Comparison of ENCODE assay signal across 16 cellular contexts in genomic region chrX:132594129-132594528, GRCh38.
A peak's percentile ranks its signal among the peaks of the same experiment; 100 is the strongest.
DNase-seq lines count a peak whose midpoint lies in the region; ATAC-seq and TF ChIP-seq lines count a peak whose summit lies in the region.
"Had no signal": no experiment of that assay in that cellular context is flagged by ENCODE, and none has a peak within 500 bp of the region (broad histone marks: within the 10 kb centered on the region; RNA-seq: fewer than 3 reads in every experiment).

No MANE protein-coding gene starts in this region.

- H3K36me3 Mint-ChIP-seq in HFFc6 (ENCODE audit: low read depth): no peaks in the 10 kb centered on the region
- H3K36me3 Mint-ChIP-seq: CD4-positive, alpha-beta memory T cell had no signal

- 55% methylated on average over 5 of the region's 5 CpGs for WGBS in liver

- peak overlapping the region; percentile 11; the same call in 1 of the 2 replicates for H3K4me2 ChIP-seq in PC-3 (ENCODE audit: low read length)

- no TSS peak for BruUV-seq in PC-3 (replicated peaks; lab: Mats Ljungman, UMichigan)

- no peaks in the 10 kb centered on the region for H3K9me3 Mint-ChIP-seq in HFFc6
- H3K9me3 Mint-ChIP-seq: CD4-positive, alpha-beta memory T cell had no signal

- no peaks in the 10 kb centered on the region for H3K9me2 ChIP-seq in PC-3 (replicated peaks; ENCODE audit: low read length)

- no peak overlapping the region for H3K4me3 ChIP-seq in PC-3 (ENCODE audit: low read length)
- no peak overlapping the region for H3K4me3 ChIP-seq in liver (ENCODE audit: low read depth in 1 of 3, low read length in 3 of 3)

- CTCF ChIA-PET in PC-3 (lab: Charles Lee): interaction anchor here (0.6 kb wide), 1 partner anchor 21 kb away, joined by 3 read pairs; no protein-coding TSS in a partner anchor

- POLR2A ChIA-PET in PC-3 (lab: Charles Lee; ENCODE audit: unreplicated experiment): no interaction called here

- no peaks in the 10 kb centered on the region for H3K79me2 ChIP-seq in PC-3 (ENCODE audit: low read length)

- DNase-seq in HT1080 (ENCODE audit: low read depth) (peak; percentile 40), PC-3 (peak; percentile 61), HFFc6 (no peak), ureter (ENCODE audit: low spot score) (no peak)
- DNase-seq in stimulated activated naive CD8-positive, alpha-beta T cell treated with anti-CD3 and anti-CD28 coated beads, Interleukin-15, Interleukin-2, amounts not matched to agents 100 U/mL and 50 U/mL, for 24 hours: no peak
- DNase-seq: BE2C, DND-41, Kasumi-1, MV-4-11, NCI-H2081, NCI-H2227 treated with DMSO at 0.1 percent for 48 hours, NCI-H524 treated with DMSO at 0.1 percent for 48 hours, SIG-M5 had no signal

- H3K4me1 ChIP-seq in PC-3 (ENCODE audit: insufficient read depth, low read length) (peaks cover 10% of the 10 kb centered on the region), liver (ENCODE audit: control insufficient read depth in 4 of 4, insufficient read depth in 4 of 4, low read length in 3 of 4) (peaks cover 0 to 2% (median 0%) of the 10 kb centered on the region in 4 donors)
- H3K4me1 ChIP-seq: BE2C had no signal

- H2AFZ ChIP-seq in PC-3 (ENCODE audit: low read length): no peak overlapping the region

- no peaks in the 10 kb centered on the region for H3K4me1 Mint-ChIP-seq in HFFc6 (ENCODE audit: low read depth)
- H3K4me1 Mint-ChIP-seq: CD4-positive, alpha-beta memory T cell had no signal

- H3K27ac Mint-ChIP-seq in HFFc6: no peak overlapping the region
- H3K27ac Mint-ChIP-seq: CD4-positive, alpha-beta memory T cell had no signal

- H3K4me3 Mint-ChIP-seq in HFFc6: no peak overlapping the region
- H3K4me3 Mint-ChIP-seq: CD4-positive, alpha-beta memory T cell had no signal

- H3F3A ChIP-seq in PC-3 (ENCODE audit: low read length, unreplicated experiment): no peaks in the 10 kb centered on the region

- no peaks in the 10 kb centered on the region for H4K20me1 ChIP-seq in PC-3 (ENCODE audit: low read length)

- peaks cover 2% of the 10 kb centered on the region for H3K27me3 Mint-ChIP-seq in HFFc6 (ENCODE audit: insufficient read depth)
- H3K27me3 Mint-ChIP-seq: CD4-positive, alpha-beta memory T cell had no signal

- peak; percentile 30 to 59 for TF ChIP-seq RAD21 in liver (IDR thresholded peaks at IDR 0.05)

- no peaks in the 10 kb centered on the region for H3K9me3 ChIP-seq in PC-3 (ENCODE audit: low read length)
- no peaks in the 10 kb centered on the region for H3K9me3 ChIP-seq in liver (ENCODE audit: control insufficient read depth in 4 of 4, low read length in 3 of 4)
- H3K9me3 ChIP-seq: BE2C had no signal

- H3K36me3 ChIP-seq in PC-3 (ENCODE audit: low read depth, low read length) (no peaks in the 10 kb centered on the region), liver (ENCODE audit: control insufficient read depth in 4 of 4, insufficient read depth in 3 of 4, low read depth in 1 of 4, low read length in 3 of 4) (no peaks in the 10 kb centered on the region)
- H3K36me3 ChIP-seq: BE2C had no signal

- no peaks in the 10 kb centered on the region for H3K27me3 ChIP-seq in PC-3 (ENCODE audit: low read length)
- H3K27me3 ChIP-seq in liver (ENCODE audit: control insufficient read depth in 4 of 4, insufficient read depth in 4 of 4, low read length in 3 of 4): peaks cover 0 to 2% (median 0%) of the 10 kb centered on the region in 4 donors
- H3K27me3 ChIP-seq: BE2C had no signal

- peak; percentile 38; the same call in 1 of the 2 replicates for ATAC-seq in PC-3
- peak; percentile 74 for ATAC-seq in esophagus mucosa
- ATAC-seq in stimulated activated naive CD8-positive, alpha-beta T cell treated with anti-CD3 and anti-CD28 coated beads, Interleukin-15, Interleukin-2, amounts not matched to agents 100 U/mL and 50 U/mL, for 24 hours: no peak

- intact Hi-C loops in PC-3 (cut with micrococcal nuclease): no loop called here

- H3K9ac ChIP-seq in PC-3 (ENCODE audit: low read length): no peak overlapping the region
- H3K9ac ChIP-seq in liver (ENCODE audit: low read depth in 1 of 2, low read length in 2 of 2): no peak overlapping the region

- H3K27ac ChIP-seq in PC-3 (ENCODE audit: low read length) (no peak overlapping the region), liver (ENCODE audit: low read depth in 1 of 2, low read length in 2 of 2) (no peak overlapping the region)

- TF ChIP-seq CTCF in PC-3 (conservative IDR thresholded peaks at IDR 0.05; ENCODE audit: low read depth, low read length) (no peak), liver (IDR thresholded peaks at IDR 0.05; ENCODE audit: low read depth, low read length, missing input control) (no peak), HFFc6 (IDR thresholded peaks at IDR 0.05) (no peak)

TF ChIP-seq in liver, 16 proteins besides CTCF, POLR2A, EP300 and RAD21:
- TF ChIP-seq SP1 (IDR thresholded peaks at IDR 0.05): peak; percentile 78
- no peak for TF ChIP-seq GABPA (IDR thresholded peaks at IDR 0.05 in 1 of 2, conservative IDR thresholded peaks at IDR 0.05 in 1 of 2)
- TF ChIP-seq HNF4A (conservative IDR thresholded peaks at IDR 0.05): peak; percentile 95 to 97
- no peak for TF ChIP-seq TAF1 (conservative IDR thresholded peaks at IDR 0.05)
- no peak for TF ChIP-seq FOXA1 (IDR thresholded peaks at IDR 0.05)
- peak; percentile 33 to 37 for TF ChIP-seq RXRA (IDR thresholded peaks at IDR 0.05)
- peak; percentile 95 for TF ChIP-seq HNF4G (IDR thresholded peaks at IDR 0.05)

Comparison
In these comparisons a context has a peak if more than half of its experiments do, and no peak if none do; other contexts are left out.
1. DNase-seq: peak in HT1080 (single experiment) and PC-3 (single experiment); none in HFFc6 (single experiment), stimulated activated naive CD8-positive, alpha-beta T cell treated with anti-CD3 and anti-CD28 coated beads, Interleukin-15, Interleukin-2, amounts not matched to agents 100 U/mL and 50 U/mL, for 24 hours (single experiment) and ureter (single experiment).